Comparison of ENCODE assay signal across 21 cellular contexts in genomic region chr4:70571772-70572171, GRCh38. TPM values are rescaled to one million over a fixed set of nuclear protein-coding genes. Genes with fewer than 3 reads are reported as not detected.
DNase-seq lines count a peak whose midpoint lies in the region; ATAC-seq, FAIRE-seq and TF ChIP-seq lines count a peak whose summit lies in the region.
"Had no signal": no experiment of that assay in that cellular context is flagged by ENCODE, and none has a peak within 500 bp of the region (broad histone marks: within the 10 kb centered on the region; RNA-seq: fewer than 3 reads in every experiment).

No MANE protein-coding gene starts in this region.

- no peaks in the 10 kb centered on the region for H3K79me1 ChIP-seq in H1 (ENCODE audit: low read depth, low read length)

- no peak overlapping the region for H2BK20ac ChIP-seq in H1 (ENCODE audit: low read length)

- peaks cover 12% of the 10 kb centered on the region for H3K36me3 Mint-ChIP-seq in nephron progenitor cell (ENCODE audit: low read depth)

- H3K23ac ChIP-seq in H1 (ENCODE audit: insufficient read length): no peak overlapping the region

- no peaks in the 10 kb centered on the region for H3K27me3 ChIP-seq in MM.1S (replicated peaks; ENCODE audit: insufficient read depth, low read length)
- no peaks in the 10 kb centered on the region for H3K27me3 ChIP-seq in H1 (replicated peaks in 1 of 4; ENCODE audit: control insufficient read depth in 3 of 4, extremely low read depth in 1 of 4, insufficient read depth in 3 of 4, low read length in 3 of 4)
- H3K27me3 ChIP-seq in MG63: no peaks in the 10 kb centered on the region

- TF ChIP-seq CTCF in MM.1S (IDR thresholded peaks at IDR 0.05; ENCODE audit: low read length): no peak
- TF ChIP-seq CTCF in H1 (IDR thresholded peaks at IDR 0.05; ENCODE audit: control extremely low read depth in 1 of 3, insufficient read depth in 1 of 3, low read depth in 1 of 3, low read length in 3 of 3): no peak
- no peak for TF ChIP-seq CTCF in nephron progenitor cell (IDR thresholded peaks at IDR 0.05)

- H2AFZ ChIP-seq in MM.1S (ENCODE audit: low read length): 0 out of 2 replicates have a peak overlapping the region, but pooled peaks have one; percentile 58
- H2AFZ ChIP-seq in H1 (ENCODE audit: low read length): peak overlapping the region; percentile 53; the same call in 1 of the 2 replicates

- POLR2A ChIA-PET in H1 (lab: Charles Lee; ENCODE audit: partially characterized antibody): no interaction called here

- no peak overlapping the region for H3K4me3 Mint-ChIP-seq in nephron progenitor cell
- H3K4me3 Mint-ChIP-seq: CD4-positive, alpha-beta T cell had no signal

- H3K4ac ChIP-seq in H1 (replicated peaks; ENCODE audit: insufficient read length, low read depth, low read length): no peak overlapping the region

- H3K4me3 ChIP-seq in MM.1S (ENCODE audit: low read length) (no peak overlapping the region), H1 (ENCODE audit: extremely low read depth in 1 of 4, insufficient read depth in 2 of 4, low read depth in 3 of 4, low read length in 4 of 4) (no peak overlapping the region), MG63 (no peak overlapping the region)
- H3K4me3 ChIP-seq: A549, GM12878, HAP-1 had no signal

- H3K56ac ChIP-seq in H1 (replicated peaks; ENCODE audit: insufficient read length, low read depth, low read length): no peak overlapping the region

- H3K27ac Mint-ChIP-seq in nephron progenitor cell: peak overlapping the region; percentile 64
- H3K27ac Mint-ChIP-seq: CD4-positive, alpha-beta T cell had no signal

- TF ChIP-seq RAD21 in H1 (IDR thresholded peaks at IDR 0.05 in 1 of 2, conservative IDR thresholded peaks at IDR 0.05 in 1 of 2; ENCODE audit: low read depth in 2 of 2, low read length in 2 of 2): no peak

- no peak for DNase-seq in MM.1S
- no peak for DNase-seq in H1 (ENCODE audit: low read depth in 1 of 2, low spot score in 2 of 2)
- peak; percentile 22 for DNase-seq in nephron progenitor cell
- no peak for DNase-seq in GM03348 (ENCODE audit: low spot score)
- DNase-seq in MG63: no peak
- DNase-seq: AML-193; CD4-positive, alpha-beta T cell; DMS153; DMS79; GF-D8; KG1 had no signal

- no peak overlapping the region for H2AK5ac ChIP-seq in H1 (ENCODE audit: low read depth, low read length)

- no peak overlapping the region for H2BK5ac ChIP-seq in H1 (ENCODE audit: low read depth, low read length)

- TF ChIP-seq EP300 in H1 (IDR thresholded peaks at IDR 0.05; ENCODE audit: borderline replicate concordance in 1 of 2, low read depth in 2 of 2, low read length in 2 of 2): no peak

- peaks cover 46% of the 10 kb centered on the region for H3K9me3 Mint-ChIP-seq in nephron progenitor cell
- H3K9me3 Mint-ChIP-seq: CD4-positive, alpha-beta T cell had no signal

- no peak overlapping the region for H2BK15ac ChIP-seq in H1 (ENCODE audit: low read length)

- H2BK120ac ChIP-seq in H1 (replicated peaks; ENCODE audit: low read depth, low read length): no peak overlapping the region

- H3K14ac ChIP-seq in H1 (ENCODE audit: insufficient read length): no peak overlapping the region

- H3K9me3 ChIP-seq in MM.1S (replicated peaks; ENCODE audit: insufficient read depth, low read length) (no peaks in the 10 kb centered on the region), H1 (ENCODE audit: insufficient read depth in 2 of 2, low read depth in 1 of 2, low read length in 1 of 2) (no peaks in the 10 kb centered on the region), MG63 (no peaks in the 10 kb centered on the region)
- H3K9me3 ChIP-seq: A549, HAP-1 had no signal

- peaks cover 4% of the 10 kb centered on the region for H3K27me3 Mint-ChIP-seq in nephron progenitor cell (ENCODE audit: low read depth, poor library complexity)

- no peak overlapping the region for H2BK12ac ChIP-seq in H1 (ENCODE audit: low read depth, low read length)

- no peak overlapping the region for H4K91ac ChIP-seq in H1 (replicated peaks; ENCODE audit: insufficient read length, low read length)

- H4K20me1 ChIP-seq in MM.1S (ENCODE audit: insufficient read depth, low read length) (no peaks in the 10 kb centered on the region), H1 (replicated peaks in 1 of 2; ENCODE audit: control insufficient read depth in 1 of 2, insufficient read depth in 2 of 2, low read length in 2 of 2) (no peaks in the 10 kb centered on the region)

- 0 out of 2 replicates have a peak overlapping the region, but pooled peaks have one; percentile 40 for H3K18ac ChIP-seq in H1 (ENCODE audit: extremely low read depth, low read length)

- peaks cover 26% of the 10 kb centered on the region for H3K4me1 Mint-ChIP-seq in nephron progenitor cell

- ATAC-seq in HG03520 (IDR thresholded peaks at IDR 0.05; ENCODE audit: unreplicated experiment) (no peak), GM19035 (IDR thresholded peaks at IDR 0.05; ENCODE audit: unreplicated experiment) (no peak)
- ATAC-seq: A549, GM12878 had no signal

- H3K9me2 ChIP-seq in MM.1S (replicated peaks; ENCODE audit: insufficient read depth, low read length): no peaks in the 10 kb centered on the region

- WGBS in H1 (ENCODE audit: extremely low coverage in 1 of 2, insufficient coverage in 1 of 2, insufficient read length in 1 of 2, insufficient replicate concordance in 2 of 2, low coverage in 1 of 2, low lambda C conversion rate in 2 of 2, missing lambda C conversion rate in 1 of 2), 2 experiments: 81% methylated on average over 2 of the region's 2 CpGs; no CpG with 5 or more reads in 1 of the 2 experiments

- peaks cover 12% of the 10 kb centered on the region for H3F3A ChIP-seq in MM.1S (ENCODE audit: insufficient read depth, low read length)

- H4K5ac ChIP-seq in H1 (ENCODE audit: insufficient read length, low read depth, low read length): no peak overlapping the region

- H3K4me2 ChIP-seq in MM.1S (ENCODE audit: low read depth, low read length): no peak overlapping the region; the same call in 1 of the 2 replicates
- H3K4me2 ChIP-seq in H1 (ENCODE audit: insufficient read depth in 1 of 2, low read depth in 2 of 2, low read length in 2 of 2): no peak overlapping the region
- H3K4me2 ChIP-seq: A549 had no signal

- no peak overlapping the region for H3K9ac ChIP-seq in MM.1S (ENCODE audit: low read length)
- no peak overlapping the region for H3K9ac ChIP-seq in H1 (replicated peaks in 1 of 4; ENCODE audit: extremely low read depth in 1 of 4, low read depth in 3 of 4, low read length in 3 of 4)

- no peak for TF ChIP-seq POLR2A in H1 (IDR thresholded peaks at IDR 0.05; ENCODE audit: control extremely low read depth in 1 of 2, low read depth in 2 of 2, low read length in 2 of 2)

- peaks cover 21% of the 10 kb centered on the region for H3K4me1 ChIP-seq in MM.1S (ENCODE audit: low read length)
- no peaks in the 10 kb centered on the region for H3K4me1 ChIP-seq in H1 (replicated peaks in 1 of 4; ENCODE audit: control insufficient read depth in 3 of 4, insufficient read depth in 4 of 4, low read length in 3 of 4)
- H3K4me1 ChIP-seq: A549, HAP-1 had no signal

- no peaks in the 10 kb centered on the region for H3K79me2 ChIP-seq in MM.1S (ENCODE audit: low read length)
- no peaks in the 10 kb centered on the region for H3K79me2 ChIP-seq in H1 (ENCODE audit: control insufficient read depth in 1 of 2, insufficient read depth in 2 of 2, low read length in 2 of 2)

- no peaks in the 10 kb centered on the region for H3K23me2 ChIP-seq in H1 (ENCODE audit: low read depth, low read length)

- FAIRE-seq in H1 (lab: Jason Lieb, UNC): no peak
- FAIRE-seq: A549, GM12878, GM19239 had no signal

- H3K36me3 ChIP-seq in MM.1S (replicated peaks; ENCODE audit: insufficient read depth, low read length) (no peaks in the 10 kb centered on the region), H1 (ENCODE audit: control insufficient read depth in 2 of 4, insufficient read depth in 4 of 4, low read length in 3 of 4) (no peaks in the 10 kb centered on the region), MG63 (no peaks in the 10 kb centered on the region)
- H3K36me3 ChIP-seq: HAP-1 had no signal

- 0 out of 2 replicates have a peak overlapping the region, but pooled peaks have one; percentile 53 for H3K27ac ChIP-seq in MM.1S (ENCODE audit: low read length)
- no peak overlapping the region for H3K27ac ChIP-seq in H1 (ENCODE audit: low read depth, low read length)
- H3K27ac ChIP-seq: A549, C4-2B had no signal

- CTCF ChIA-PET in H1 (lab: Charles Lee; ENCODE audit: partially characterized antibody): interaction anchor here (0.9 to 2.3 kb wide), 4 partner anchors 11 to 116 kb away, joined by 3 to 8 read pairs (median 4); no protein-coding TSS in a partner anchor

- no peak overlapping the region for H4K8ac ChIP-seq in H1 (ENCODE audit: extremely low read depth, insufficient read depth, low read length)

RNA-seq across cellular contexts. Expression of gene AMBN, which starts 20.3 kb away (rescaled TPM):
- not detected in 2 replicates for total RNA-seq in H1 (2021; fragmentation: NEBNext Ultra II Directional; extraction: Animal tissue kit (Norgen Biotek cat#: 25700))
- not detected in 2 replicates for polyA plus RNA-seq in H1 (2011; rRNA removed)
- not detected for polyA plus RNA-seq in H1 (2011; cell fraction: cytosol; rRNA removed)
- not detected for polyA plus RNA-seq in H1 (2011; cell fraction: nucleus; rRNA removed)
- not detected in 4 replicates for polyA plus RNA-seq in H1 (2012, experiment 1 of 2)
- polyA plus RNA-seq in H1 (2012, experiment 2 of 2): not detected
- polyA plus RNA-seq in H1 (2013, experiment 1 of 2): not detected
- not detected for polyA plus RNA-seq in H1 (2013, experiment 2 of 2)
- polyA minus RNA-seq in H1 (2011; rRNA and poly(A)+ RNA removed): not detected in 2 replicates
- polyA minus RNA-seq in H1 (2011; cell fraction: cytosol; rRNA and poly(A)+ RNA removed): not detected
- polyA minus RNA-seq in H1 (2011; cell fraction: nucleus; rRNA and poly(A)+ RNA removed): not detected
- not detected in 2 replicates for total RNA-seq in MG63 (2014; rRNA removed; shearing (Covaris generic); ENCODE audit: low replicate concordance)
- total RNA-seq: CD4-positive, alpha-beta T cell; GM12878 had no signal
- polyA plus RNA-seq: A549, BJ had no signal

RNA-seq across cellular contexts. Expression of gene AMTN, which starts 53.4 kb away (rescaled TPM):
- total RNA-seq in H1 (2021; fragmentation: NEBNext Ultra II Directional; extraction: Animal tissue kit (Norgen Biotek cat#: 25700)): not detected in 2 replicates
- polyA plus RNA-seq in H1 (2011; rRNA removed): not detected in 2 replicates
- not detected for polyA plus RNA-seq in H1 (2011; cell fraction: cytosol; rRNA removed)
- not detected for polyA plus RNA-seq in H1 (2011; cell fraction: nucleus; rRNA removed)
- polyA plus RNA-seq in H1 (2012, experiment 1 of 2): not detected in 4 replicates
- not detected for polyA plus RNA-seq in H1 (2012, experiment 2 of 2)
- polyA plus RNA-seq in H1 (2013, experiment 1 of 2): not detected
- polyA plus RNA-seq in H1 (2013, experiment 2 of 2): not detected
- not detected in 2 replicates for polyA minus RNA-seq in H1 (2011; rRNA and poly(A)+ RNA removed)
- polyA minus RNA-seq in H1 (2011; cell fraction: cytosol; rRNA and poly(A)+ RNA removed): not detected
- polyA minus RNA-seq in H1 (2011; cell fraction: nucleus; rRNA and poly(A)+ RNA removed): not detected
- 2.6 TPM in 1 of 2 replicates, not detected in the other for total RNA-seq in MG63 (2014; rRNA removed; shearing (Covaris generic); ENCODE audit: low replicate concordance)
- total RNA-seq: CD4-positive, alpha-beta T cell; GM12878 had no signal
- polyA plus RNA-seq: A549, BJ, GM12878 had no signal

RNA-seq across cellular contexts. Expression of gene ENAM, which starts 56.8 kb away (rescaled TPM):
- total RNA-seq in H1 (2021; fragmentation: NEBNext Ultra II Directional; extraction: Animal tissue kit (Norgen Biotek cat#: 25700)): not detected in 2 replicates
- not detected in 2 replicates for polyA plus RNA-seq in H1 (2011; rRNA removed)
- polyA plus RNA-seq in H1 (2011; cell fraction: cytosol; rRNA removed): not detected
- polyA plus RNA-seq in H1 (2011; cell fraction: nucleus; rRNA removed): not detected
- not detected in 4 replicates for polyA plus RNA-seq in H1 (2012, experiment 1 of 2)
- polyA plus RNA-seq in H1 (2012, experiment 2 of 2): not detected
- polyA plus RNA-seq in H1 (2013, experiment 1 of 2): not detected
- polyA plus RNA-seq in H1 (2013, experiment 2 of 2): not detected
- polyA minus RNA-seq in H1 (2011; rRNA and poly(A)+ RNA removed): not detected in 2 replicates
- polyA minus RNA-seq in H1 (2011; cell fraction: cytosol; rRNA and poly(A)+ RNA removed): not detected
- not detected for polyA minus RNA-seq in H1 (2011; cell fraction: nucleus; rRNA and poly(A)+ RNA removed)
- not detected in 2 replicates for total RNA-seq in MG63 (2014; rRNA removed; shearing (Covaris generic); ENCODE audit: low replicate concordance)
- total RNA-seq: CD4-positive, alpha-beta T cell; Daoy; H4 had no signal
